Comparison of ENCODE assay signal across 1 cellular context in genomic region chr1:54559771-54560231, GRCh38.
TF ChIP-seq lines count a peak whose summit lies in the region.

No MANE protein-coding gene starts in this region.

TF ChIP-seq in SK-N-SH treated with all-trans-retinoic acid at 6 μM for 48 hours, 23 proteins besides CTCF, POLR2A, EP300 and RAD21 (continued from another document):
- TF ChIP-seq POU6F1 (CRISPR knock-in tag; IDR thresholded peaks at IDR 0.05; ENCODE audit: borderline replicate concordance, low read depth) (no peak), TSHZ2 (CRISPR knock-in tag; IDR thresholded peaks at IDR 0.05) (no peak), CSDC2 (CRISPR knock-in tag; IDR thresholded peaks at IDR 0.05) (no peak), OSR1 (CRISPR knock-in tag; IDR thresholded peaks at IDR 0.05) (no peak), PATZ1 (CRISPR knock-in tag; IDR thresholded peaks at IDR 0.05; ENCODE audit: borderline replicate concordance) (no peak)
